In genomic region chr11:11415786-11416390, GRCh38 we compare ENCODE assay signal across 18 cellular contexts.
A peak's percentile ranks its signal among the peaks of the same experiment; 100 is the strongest.
DNase-seq lines count a peak whose midpoint lies in the region; ATAC-seq and TF ChIP-seq lines count a peak whose summit lies in the region.
"Had no signal": no experiment of that assay in that cellular context is flagged by ENCODE, and none has a peak within 500 bp of the region (broad histone marks: within the 10 kb centered on the region; RNA-seq: fewer than 3 reads in every experiment).

No MANE protein-coding gene starts in this region.

- CTCF ChIA-PET in IMR-90 (lab: Yijun Ruan, JAX) = no interaction called here

- no peak for TF ChIP-seq RAD21 in IMR-90 (IDR thresholded peaks at IDR 0.05; ENCODE audit: low read length)

- H3K14ac ChIP-seq in IMR-90 (replicated peaks; ENCODE audit: low read depth, low read length) = no peak overlapping the region

- POLR2A ChIA-PET in IMR-90 (lab: Charles Lee; ENCODE audit: unreplicated experiment) = no interaction called here

- TF ChIP-seq CTCF in IMR-90 (conservative IDR thresholded peaks at IDR 0.05; ENCODE audit: low read depth, low read length) = no peak
- TF ChIP-seq CTCF in astrocyte of the spinal cord (IDR thresholded peaks at IDR 0.05; ENCODE audit: low read depth, low read length) = no peak
- TF ChIP-seq CTCF in thoracic aorta (IDR thresholded peaks at IDR 0.05) = no peak
- no peak for TF ChIP-seq CTCF in upper lobe of left lung (IDR thresholded peaks at IDR 0.05)

- no peak overlapping the region for H2AK9ac ChIP-seq in IMR-90 (replicated peaks; ENCODE audit: low read depth, low read length, poor library complexity)

- no peak overlapping the region for H2AFZ ChIP-seq in IMR-90 (replicated peaks; ENCODE audit: low read length, poor library complexity)

- TF ChIP-seq EP300 in upper lobe of left lung (IDR thresholded peaks at IDR 0.05) = no peak

- H3K23ac ChIP-seq in IMR-90 (ENCODE audit: low read depth, low read length) = no peak overlapping the region

- H3K4me1 ChIP-seq in IMR-90 (ENCODE audit: control insufficient read depth, insufficient read depth, low read length) (peaks cover 4% of the 10 kb centered on the region; the same call in 1 of the 2 replicates), thoracic aorta (ENCODE audit: control insufficient read depth in 1 of 2, low read depth in 2 of 2) (peaks cover 17 to 44% of the 10 kb centered on the region in 2 donors), upper lobe of left lung (peaks cover 15 to 29% (median 23%) of the 10 kb centered on the region in 4 donors)

- BruUV-seq in IMR-90 (replicated peaks; lab: Mats Ljungman, UMichigan) = no TSS peak

- H3K27me3 ChIP-seq in IMR-90 (ENCODE audit: control insufficient read depth, insufficient read depth, low read length) = no peaks in the 10 kb centered on the region; the same call in 1 of the 2 replicates
- no peaks in the 10 kb centered on the region for H3K27me3 ChIP-seq in layer of hippocampus (ENCODE audit: control insufficient read depth, insufficient read depth, low read length)
- no peaks in the 10 kb centered on the region for H3K27me3 ChIP-seq in thoracic aorta (replicated peaks; ENCODE audit: insufficient read depth)
- no peaks in the 10 kb centered on the region for H3K27me3 ChIP-seq in upper lobe of left lung
- H3K27me3 ChIP-seq: MG63, right atrium auricular region had no signal

- H3K36me3 ChIP-seq in IMR-90 (ENCODE audit: control insufficient read depth, insufficient read depth, low read length) (no peaks in the 10 kb centered on the region), thoracic aorta (no peaks in the 10 kb centered on the region), upper lobe of left lung (no peaks in the 10 kb centered on the region)
- H3K36me3 ChIP-seq: esophagus squamous epithelium, left ventricle myocardium inferior, MG63, right atrium auricular region had no signal

- no peaks in the 10 kb centered on the region for H3K9me1 ChIP-seq in IMR-90 (ENCODE audit: insufficient read depth, low read length)

- ATAC-seq in IMR-90 (ENCODE audit: low read depth) (peak; percentile 37; the same call in 1 of the 2 replicates), thoracic aorta (ENCODE audit: insufficient number of reproducible peaks, low FRiP score, low read depth) (no peak), GM18502 (IDR thresholded peaks at IDR 0.05; ENCODE audit: poor library complexity, unreplicated experiment) (no peak), upper lobe of left lung (ENCODE audit: low FRiP score in 2 of 2) (no peak)

- H3K18ac ChIP-seq in IMR-90 (ENCODE audit: low read depth, low read length) = no peak overlapping the region

- no peak for DNase-seq in IMR-90
- DNase-seq in astrocyte of the spinal cord (ENCODE audit: low read depth, low spot score) = peak; percentile 4
- DNase-seq in thoracic aorta (ENCODE audit: low spot score) = no peak
- DNase-seq in LoVo (ENCODE audit: low spot score) = no peak
- DNase-seq in HK-2 (ENCODE audit: unreplicated experiment) = no peak
- DNase-seq in upper lobe of left lung = no peak
- DNase-seq: activated CD4-positive, alpha-beta memory T cell treated with anti-CD3 and anti-CD28 coated beads for 36 hours; CD4-positive, alpha-beta T cell; esophagus squamous epithelium; left ventricle myocardium inferior; MG63; naive thymus-derived CD4-positive, alpha-beta T cell; NCI-H2081 treated with DMSO at 0.1 percent for 48 hours; NCI-H526 had no signal

- H4K8ac ChIP-seq in IMR-90 (ENCODE audit: low read depth in 2 of 2, low read length in 2 of 2) = no peak overlapping the region

- no peak overlapping the region for H4K5ac ChIP-seq in IMR-90 (ENCODE audit: low read depth, low read length)

- no peak overlapping the region; the same call in 1 of the 2 replicates for H3K4ac ChIP-seq in IMR-90 (ENCODE audit: low read depth, low read length)

- H2BK15ac ChIP-seq in IMR-90 (ENCODE audit: low read depth, low read length) = no peak overlapping the region

- no peak overlapping the region for H3K4me2 ChIP-seq in IMR-90 (ENCODE audit: low read depth, low read length)

- no peak overlapping the region for H3K9ac ChIP-seq in IMR-90 (ENCODE audit: low read depth, low read length)

- H2BK5ac ChIP-seq in IMR-90 (ENCODE audit: low read depth, low read length, poor library complexity, severe bottlenecking) = no peak overlapping the region

- WGBS in IMR-90 (ENCODE audit: extremely low coverage in 2 of 2, insufficient read length in 1 of 2), 2 experiments = 86% methylated on average over 1 of the region's 8 CpGs; no CpG with 5 or more reads in 1 of the 2 experiments
- 41 to 52% methylated on average over 8 of the region's 8 CpGs for WGBS in upper lobe of left lung, 2 donors

- no peaks in the 10 kb centered on the region for H3K9me3 ChIP-seq in IMR-90 (ENCODE audit: control insufficient read depth, insufficient read depth, low read length)
- no peaks in the 10 kb centered on the region for H3K9me3 ChIP-seq in thoracic aorta
- no peaks in the 10 kb centered on the region for H3K9me3 ChIP-seq in upper lobe of left lung
- H3K9me3 ChIP-seq: esophagus squamous epithelium, left ventricle myocardium inferior, MG63, right atrium auricular region had no signal

- TF ChIP-seq POLR2A in IMR-90 (IDR thresholded peaks at IDR 0.05; ENCODE audit: low read depth, low read length) (no peak), upper lobe of left lung (IDR thresholded peaks at IDR 0.05) (no peak)

- in situ Hi-C loops in IMR-90 (cut with MboI; ENCODE audit: low sequenced_read_pairs) (no loop called here), astrocyte of the spinal cord (cut with HindIII; ENCODE audit: low sequenced_read_pairs) (no loop called here)

- H2AK5ac ChIP-seq in IMR-90 (ENCODE audit: low read depth, low read length) = no peak overlapping the region

- dilution Hi-C loops in IMR-90 (cut with HindIII; ENCODE audit: low sequenced_read_pairs, unreplicated experiment) = no loop called here

- intact Hi-C loops in IMR-90 (cut with micrococcal nuclease) = loop anchor here (2.0 kb wide), 1 partner anchor 19 kb away; no protein-coding TSS in a partner anchor

- H3K4me3 ChIP-seq in IMR-90 (ENCODE audit: insufficient read depth, low read depth, low read length) = no peak overlapping the region
- no peak overlapping the region for H3K4me3 ChIP-seq in astrocyte of the spinal cord (ENCODE audit: low read depth, low read length)
- no peak overlapping the region for H3K4me3 ChIP-seq in thoracic aorta
- no peak overlapping the region for H3K4me3 ChIP-seq in upper lobe of left lung
- H3K4me3 ChIP-seq: esophagus squamous epithelium, left ventricle myocardium inferior, MG63, right atrium auricular region, SK-N-MC had no signal

- no peaks in the 10 kb centered on the region for H3K79me1 ChIP-seq in IMR-90 (ENCODE audit: low read depth in 1 of 2, low read length in 2 of 2)

- H3K27ac ChIP-seq in IMR-90 (ENCODE audit: insufficient read depth, low read length) = no peak overlapping the region
- peak overlapping the region; percentile 47 for H3K27ac ChIP-seq in layer of hippocampus (ENCODE audit: low read depth, low read length)
- peak overlapping the region; percentile 56 to 73 for H3K27ac ChIP-seq in thoracic aorta
- no peak overlapping the region for H3K27ac ChIP-seq in upper lobe of left lung
- H3K27ac ChIP-seq: esophagus squamous epithelium, left ventricle myocardium inferior, right atrium auricular region, SK-N-MC had no signal

- H4K20me1 ChIP-seq in IMR-90 (ENCODE audit: insufficient read depth, low read length) = no peaks in the 10 kb centered on the region

- no peak overlapping the region for H2BK120ac ChIP-seq in IMR-90 (ENCODE audit: low read depth, low read length)

- H3K56ac ChIP-seq in IMR-90 (ENCODE audit: extremely low read depth, insufficient read depth, low read length) = no peak overlapping the region

- no peak overlapping the region for H4K91ac ChIP-seq in IMR-90 (ENCODE audit: insufficient read depth, low read depth, low read length)

- H2BK20ac ChIP-seq in IMR-90 (ENCODE audit: low read depth, low read length) = no peak overlapping the region

TF ChIP-seq in IMR-90, 13 proteins besides CTCF, POLR2A, EP300 and RAD21:
- no peak for TF ChIP-seq MAZ (IDR thresholded peaks at IDR 0.05; ENCODE audit: borderline replicate concordance, low read depth, low read length)
- no peak for TF ChIP-seq CEBPB (IDR thresholded peaks at IDR 0.05; ENCODE audit: low read depth, low read length)
- no peak for TF ChIP-seq CHD1 (IDR thresholded peaks at IDR 0.05; ENCODE audit: low read depth, low read length)
- TF ChIP-seq NFE2L2 (IDR thresholded peaks at IDR 0.05; ENCODE audit: low read depth, low read length) = no peak
- no peak for TF ChIP-seq RCOR1 (IDR thresholded peaks at IDR 0.05; ENCODE audit: insufficient replicate concordance, low read length)
- TF ChIP-seq BHLHE40 (IDR thresholded peaks at IDR 0.05; ENCODE audit: low read depth, low read length) = no peak
- no peak for TF ChIP-seq MXI1 (IDR thresholded peaks at IDR 0.05; ENCODE audit: borderline replicate concordance, low read depth, low read length)
- TF ChIP-seq SMC3 (IDR thresholded peaks at IDR 0.05; ENCODE audit: low read depth, low read length) = no peak
- TF ChIP-seq MAFK (IDR thresholded peaks at IDR 0.05; ENCODE audit: low read depth, low read length) = no peak
- TF ChIP-seq RFX5 (IDR thresholded peaks at IDR 0.05; ENCODE audit: low read depth, low read length) = no peak
- TF ChIP-seq USF2 (IDR thresholded peaks at IDR 0.05; ENCODE audit: low read depth, low read length) = no peak
- TF ChIP-seq, protein P1, sequence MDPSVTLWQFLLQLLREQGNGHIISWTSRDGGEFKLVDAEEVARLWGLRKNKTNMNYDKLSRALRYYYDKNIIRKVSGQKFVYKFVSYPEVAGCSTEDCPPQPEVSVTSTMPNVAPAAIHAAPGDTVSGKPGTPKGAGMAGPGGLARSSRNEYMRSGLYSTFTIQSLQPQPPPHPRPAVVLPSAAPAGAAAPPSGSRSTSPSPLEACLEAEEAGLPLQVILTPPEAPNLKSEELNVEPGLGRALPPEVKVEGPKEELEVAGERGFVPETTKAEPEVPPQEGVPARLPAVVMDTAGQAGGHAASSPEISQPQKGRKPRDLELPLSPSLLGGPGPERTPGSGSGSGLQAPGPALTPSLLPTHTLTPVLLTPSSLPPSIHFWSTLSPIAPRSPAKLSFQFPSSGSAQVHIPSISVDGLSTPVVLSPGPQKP (IDR thresholded peaks at IDR 0.05; ENCODE audit: borderline replicate concordance, low read depth, low read length) = no peak
- TF ChIP-seq FOS (IDR thresholded peaks at IDR 0.05; ENCODE audit: low read depth, low read length) = no peak

Comparison
In these comparisons a context has a peak if more than half of its experiments do, and no peak if none do; other contexts are left out.
1. H3K27ac ChIP-seq: peak in layer of hippocampus (single experiment) and thoracic aorta (2 of 2); none in IMR-90 (single experiment) and upper lobe of left lung (0 of 4).